ENCODE assay signal across 10 cellular contexts in the genomic region with DNA sequence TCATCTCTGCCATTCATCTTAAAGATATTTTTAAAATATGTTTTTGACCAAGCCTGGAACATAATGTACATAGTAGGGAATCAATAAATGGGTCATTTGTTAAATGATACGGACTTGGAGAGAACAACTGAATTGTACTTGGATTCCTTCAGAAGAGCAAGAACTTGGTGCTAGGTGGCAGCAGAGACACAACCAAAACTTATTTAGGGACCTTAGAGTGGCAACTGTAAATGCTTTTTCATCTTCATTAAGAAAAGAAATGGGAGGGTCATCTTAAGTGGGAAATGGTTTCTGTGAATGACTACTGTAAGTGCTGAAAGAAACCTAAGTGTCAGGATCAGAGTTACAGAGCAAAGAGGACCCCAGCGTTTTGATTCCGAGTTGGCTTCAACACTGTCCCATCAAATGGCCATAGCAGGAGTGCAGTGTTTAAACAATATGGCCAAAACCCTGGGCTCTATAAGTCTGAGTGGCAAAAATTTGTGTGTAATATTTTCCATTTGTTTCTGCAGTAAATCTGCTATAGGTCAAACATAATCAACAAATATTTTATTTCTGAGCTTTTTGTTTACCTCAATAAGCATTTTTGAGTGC.
DNase-seq lines count a peak whose midpoint lies in the region; ATAC-seq and TF ChIP-seq lines count a peak whose summit lies in the region.
"Had no signal": no experiment of that assay in that cellular context is flagged by ENCODE, and none has a peak within 500 bp of the region (broad histone marks: within the 10 kb centered on the region; RNA-seq: fewer than 3 reads in every experiment).

No MANE protein-coding gene starts in this region.

- H3K36me3 Mint-ChIP-seq in CD14-positive monocyte: no peaks in the 10 kb centered on the region

- intact Hi-C loops in CD14-positive monocyte (cut with micrococcal nuclease): loop anchor here (5.0 to 10.0 kb wide), 2 partner anchors 174 to 212 kb away; no protein-coding TSS in a partner anchor
- intact Hi-C loops in thyroid gland (cut with DNase I): loop anchor here (5.0 to 10.0 kb wide), 2 partner anchors 124 to 202 kb away; no protein-coding TSS in a partner anchor

- H3K27me3 ChIP-seq in thyroid gland: no peaks in the 10 kb centered on the region
- H3K27me3 ChIP-seq: upper lobe of left lung had no signal

- H3K4me3 Mint-ChIP-seq in CD14-positive monocyte: no peak overlapping the region

- TF ChIP-seq CTCF in CD14-positive monocyte (IDR thresholded peaks at IDR 0.05) (peak; percentile 71), astrocyte of the cerebellum (IDR thresholded peaks at IDR 0.05; ENCODE audit: low read depth, low read length, missing control alignments) (peak; percentile 66), thyroid gland (IDR thresholded peaks at IDR 0.05) (peak in 4 of 6 experiments; percentile 57 to 82 (median 67))

- H3K36me3 ChIP-seq in thyroid gland: no peaks in the 10 kb centered on the region
- H3K36me3 ChIP-seq: upper lobe of left lung had no signal

- DNase-seq in CD14-positive monocyte (ENCODE audit: low spot score) (no peak), KBM-7 (peak; percentile 24), astrocyte of the cerebellum (ENCODE audit: low read depth) (peak; percentile 63), inferior parietal cortex (ENCODE audit: extremely low spot score) (peak; percentile 58), thyroid gland (peak; percentile 58 to 65), KG1 (lab: John Stamatoyannopoulos, UW) (no peak)
- no peak for DNase-seq in stimulated activated naive CD8-positive, alpha-beta T cell treated with anti-CD3 and anti-CD28 coated beads, Interleukin-15, Interleukin-2, amounts not matched to agents 100 U/mL and 50 U/mL, for 24 hours
- no peak for DNase-seq in stimulated activated CD8-positive, alpha-beta memory T cell treated with anti-CD3 and anti-CD28 coated beads, Interleukin-4, amount 100 ng/mL, for 48 hours
- DNase-seq: upper lobe of left lung had no signal

- ATAC-seq in stimulated activated naive CD8-positive, alpha-beta T cell treated with anti-CD3 and anti-CD28 coated beads, Interleukin-15, Interleukin-2, amounts not matched to agents 100 U/mL and 50 U/mL, for 24 hours: no peak

- peaks cover 0 to 3% (median 2%) of the 10 kb centered on the region in 3 donors for H3K27me3 Mint-ChIP-seq in CD14-positive monocyte (ENCODE audit: low read depth in 3 of 3)

- peaks cover 14 to 18% of the 10 kb centered on the region in 2 donors for H3K4me1 ChIP-seq in thyroid gland

- no peak overlapping the region for H3K27ac Mint-ChIP-seq in CD14-positive monocyte

- 56 to 61% methylated on average over 3 of the region's 3 CpGs for WGBS in thyroid gland, 2 donors

- peak overlapping the region; percentile 62 to 77 (median 69) for H3K27ac ChIP-seq in thyroid gland
- H3K27ac ChIP-seq: HL-60 had no signal

- in situ Hi-C loops in KBM-7 (cut with MboI; ENCODE audit: low pct_unique_long_range_greater_than_20kb, low sequenced_read_pairs): no loop called here
- in situ Hi-C loops in astrocyte of the cerebellum (cut with HindIII; ENCODE audit: low sequenced_read_pairs): loop anchor here (5.0 kb wide), 1 partner anchor 77 kb away; no protein-coding TSS in a partner anchor

- no peaks in the 10 kb centered on the region for H3K9me3 ChIP-seq in thyroid gland
- H3K9me3 ChIP-seq: upper lobe of left lung had no signal

- H3K9me3 Mint-ChIP-seq in CD14-positive monocyte: no peaks in the 10 kb centered on the region

- H3K4me3 ChIP-seq in astrocyte of the cerebellum (ENCODE audit: low read depth, low read length): no peak overlapping the region
- no peak overlapping the region for H3K4me3 ChIP-seq in thyroid gland (replicated peaks in 1 of 3)
- H3K4me3 ChIP-seq: upper lobe of left lung had no signal

- no peak for TF ChIP-seq POLR2A in thyroid gland (IDR thresholded peaks at IDR 0.05)

- peaks cover 16% of the 10 kb centered on the region for H3K4me1 Mint-ChIP-seq in CD14-positive monocyte

Comparison
In these comparisons a context has a peak if more than half of its experiments do, and no peak if none do; other contexts are left out.
1. DNase-seq: peak in KBM-7 (single experiment), astrocyte of the cerebellum (single experiment), inferior parietal cortex (single experiment) and thyroid gland (2 of 2); none in CD14-positive monocyte (single experiment), stimulated activated naive CD8-positive, alpha-beta T cell treated with anti-CD3 and anti-CD28 coated beads, Interleukin-15, Interleukin-2, amounts not matched to agents 100 U/mL and 50 U/mL, for 24 hours (single experiment), stimulated activated CD8-positive, alpha-beta memory T cell treated with anti-CD3 and anti-CD28 coated beads, Interleukin-4, amount 100 ng/mL, for 48 hours (single experiment) and KG1 (single experiment).
2. Peak in every context shown above with its lines, with median percentiles within 50 percentile points of each other: CTCF ChIP-seq.